In the genomic region with DNA sequence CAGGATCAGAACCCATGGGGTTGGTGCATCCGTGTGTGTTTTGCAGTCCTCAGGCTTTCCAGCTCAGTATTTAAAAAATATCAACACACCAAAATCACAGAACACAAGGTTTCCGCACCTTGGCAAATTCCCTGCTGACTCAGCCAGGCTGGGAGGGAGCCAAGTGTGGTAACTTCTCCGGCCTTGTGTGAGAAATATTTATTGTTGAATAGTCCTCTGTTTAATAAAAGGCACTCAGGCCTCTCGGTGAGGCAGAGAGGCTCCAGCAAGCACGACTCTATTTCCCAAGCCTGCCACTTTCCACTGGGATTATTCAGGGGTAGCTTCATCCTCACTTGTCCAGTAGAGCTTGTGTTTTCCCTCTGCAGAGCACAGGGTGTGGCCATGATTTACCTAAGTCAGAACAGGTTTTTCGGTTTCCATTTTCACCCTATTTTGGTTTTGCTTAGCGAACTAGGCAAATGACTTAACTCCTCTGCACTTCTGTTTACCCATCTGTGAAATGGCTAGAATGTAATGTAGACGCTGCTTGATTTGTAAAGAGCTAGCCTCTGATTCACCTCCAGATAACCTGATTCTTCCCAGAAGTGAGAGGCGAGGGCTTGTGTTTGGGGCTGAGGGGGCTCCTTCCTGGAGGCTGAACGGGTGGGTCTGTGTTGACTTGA, we compare ENCODE assay signal across 10 cellular contexts. TPM values are rescaled to one million over a fixed set of nuclear protein-coding genes. Genes with fewer than 3 reads are reported as not detected.
DNase-seq lines count a peak whose midpoint lies in the region; ATAC-seq and TF ChIP-seq lines count a peak whose summit lies in the region.
"Had no signal": no experiment of that assay in that cellular context is flagged by ENCODE, and none has a peak within 500 bp of the region (broad histone marks: within the 10 kb centered on the region; RNA-seq: fewer than 3 reads in every experiment).

No MANE protein-coding gene starts in this region.

- intact Hi-C loops in OCI-LY7 (cut with micrococcal nuclease; ENCODE audit: unreplicated experiment): loop anchor here (5.0 to 10.0 kb wide), 2 partner anchors 109 to 118 kb away; no protein-coding TSS in a partner anchor
- intact Hi-C loops in heart left ventricle (cut with DNase I): no loop called here
- intact Hi-C loops in CD4-positive, alpha-beta T cell (cut with DNase I, micrococcal nuclease): no loop called here

- peak; percentile 51 for DNase-seq in HFFc6
- peak; percentile 86 for DNase-seq in OCI-LY7 (ENCODE audit: low spot score)
- peak in 2 of 5 donors; percentile 41 to 51 for DNase-seq in heart left ventricle
- DNase-seq in thoracic aorta (ENCODE audit: low spot score): no peak
- no peak for DNase-seq in activated CD8-positive, alpha-beta memory T cell treated with anti-CD3 and anti-CD28 coated beads for 24 hours
- no peak for DNase-seq in cortex of kidney (lab: John Stamatoyannopoulos, UW)
- no peak for DNase-seq in CD4-positive, alpha-beta T cell

- POLR2A ChIA-PET in OCI-LY7 (lab: Charles Lee): interaction anchor here (0.6 to 5.3 kb wide), 25 partner anchors 11 to 552 kb away, joined by 3 to 56 read pairs (median 5); a partner anchor contains a TSS
- POLR2A ChIA-PET in CD4-positive, alpha-beta T cell (lab: Charles Lee): no interaction called here

- ATAC-seq in GM18499 (IDR thresholded peaks at IDR 0.05; ENCODE audit: insufficient read depth, unreplicated experiment) (peak; percentile 66), heart left ventricle (peak in 3 of 4 donors; percentile 26 to 55 (median 29)), thoracic aorta (ENCODE audit: insufficient number of reproducible peaks, low FRiP score, low read depth) (peak; percentile 68)
- no peak for ATAC-seq in CD4-positive, alpha-beta T cell (ENCODE audit: poor library complexity)

- CTCF ChIA-PET in OCI-LY7 (lab: Charles Lee; ENCODE audit: unreplicated experiment): interaction anchor here (0.8 to 2.3 kb wide), 10 partner anchors 8 to 110 kb away, joined by 3 to 10 read pairs (median 4); no protein-coding TSS in a partner anchor
- CTCF ChIA-PET in CD4-positive, alpha-beta T cell (lab: Charles Lee): no interaction called here

- no TSS peak for BruUV-seq in OCI-LY7 (replicated peaks; lab: Mats Ljungman, UMichigan)

- H3K36me3 ChIP-seq in OCI-LY7 (ENCODE audit: insufficient read depth, low read length): no peaks in the 10 kb centered on the region
- no peaks in the 10 kb centered on the region for H3K36me3 ChIP-seq in heart left ventricle
- no peaks in the 10 kb centered on the region for H3K36me3 ChIP-seq in thoracic aorta
- H3K36me3 ChIP-seq: SJCRH30 had no signal

- H3K9me3 Mint-ChIP-seq in HFFc6: no peaks in the 10 kb centered on the region
- H3K9me3 Mint-ChIP-seq in CD4-positive, alpha-beta T cell: peaks cover 2% of the 10 kb centered on the region
- H3K9me3 Mint-ChIP-seq: neural crest cell had no signal

- H3K9me3 ChIP-seq in OCI-LY7 (ENCODE audit: low read length) (peaks cover 10% of the 10 kb centered on the region; the same call in 1 of the 2 replicates), heart left ventricle (no peaks in the 10 kb centered on the region), thoracic aorta (no peaks in the 10 kb centered on the region)
- H3K9me3 ChIP-seq in CD4-positive, alpha-beta T cell (ENCODE audit: control insufficient read depth, low read length): no peaks in the 10 kb centered on the region
- H3K9me3 ChIP-seq: SJCRH30 had no signal

- H3K9me2 ChIP-seq in OCI-LY7 (ENCODE audit: insufficient read depth, low read length): no peaks in the 10 kb centered on the region

- no peak for TF ChIP-seq CTCF in HFFc6 (IDR thresholded peaks at IDR 0.05)
- TF ChIP-seq CTCF in OCI-LY7 (conservative IDR thresholded peaks at IDR 0.05; ENCODE audit: low read length): no peak
- TF ChIP-seq CTCF in heart left ventricle (IDR thresholded peaks at IDR 0.05): no peak
- TF ChIP-seq CTCF in thoracic aorta (IDR thresholded peaks at IDR 0.05): no peak
- no peak for TF ChIP-seq CTCF in CD4-positive, alpha-beta T cell (IDR thresholded peaks at IDR 0.05)

- H3K27ac ChIP-seq in OCI-LY7 (ENCODE audit: low read depth, low read length, poor library complexity, severe bottlenecking) (peak overlapping the region; percentile 94), heart left ventricle (peak overlapping the region in 2 of 12 donors; percentile 9 to 81), thoracic aorta (peak overlapping the region in 1 of 2 donors; percentile 46)
- H3K27ac ChIP-seq in CD4-positive, alpha-beta T cell (ENCODE audit: low read depth, low read length): no peak overlapping the region
- H3K27ac ChIP-seq: SJCRH30 had no signal

- peaks cover 18% of the 10 kb centered on the region for H3K4me1 Mint-ChIP-seq in HFFc6 (ENCODE audit: low read depth)
- H3K4me1 Mint-ChIP-seq in CD4-positive, alpha-beta T cell (ENCODE audit: low read depth): no peaks in the 10 kb centered on the region

- no peak overlapping the region for H3K27ac Mint-ChIP-seq in HFFc6
- H3K27ac Mint-ChIP-seq in CD4-positive, alpha-beta T cell: no peak overlapping the region

- TF ChIP-seq POLR2A in heart left ventricle (IDR thresholded peaks at IDR 0.05): no peak

- H3K4me1 ChIP-seq in OCI-LY7 (ENCODE audit: insufficient read depth, low read length, poor library complexity, severe bottlenecking) (peaks cover 100% of the 10 kb centered on the region), heart left ventricle (peaks cover 0 to 19% (median 12%) of the 10 kb centered on the region in 12 donors), thoracic aorta (ENCODE audit: control insufficient read depth in 1 of 2, low read depth in 2 of 2) (peaks cover 6 to 19% of the 10 kb centered on the region in 2 donors)
- H3K4me1 ChIP-seq: SJCRH30 had no signal

- 60 to 62% (median 61%) methylated on average over 10 of the region's 10 CpGs for WGBS in heart left ventricle, 4 donors

- peak overlapping the region; percentile 93 for H3K4me2 ChIP-seq in OCI-LY7 (ENCODE audit: low read length)

- no peaks in the 10 kb centered on the region for H3K36me3 Mint-ChIP-seq in HFFc6 (ENCODE audit: low read depth)
- H3K36me3 Mint-ChIP-seq in CD4-positive, alpha-beta T cell (ENCODE audit: low read depth): no peaks in the 10 kb centered on the region

- H3K27me3 ChIP-seq in heart left ventricle: peaks cover 0 to 3% (median 0%) of the 10 kb centered on the region in 9 donors
- H3K27me3 ChIP-seq in thoracic aorta (replicated peaks; ENCODE audit: insufficient read depth): no peaks in the 10 kb centered on the region
- H3K27me3 ChIP-seq in CD4-positive, alpha-beta T cell (ENCODE audit: control insufficient read depth, insufficient read depth, low read length): no peaks in the 10 kb centered on the region
- H3K27me3 ChIP-seq: SJCRH30 had no signal

- H3K27me3 Mint-ChIP-seq in HFFc6 (ENCODE audit: insufficient read depth): peaks cover 25% of the 10 kb centered on the region
- peaks cover 29% of the 10 kb centered on the region for H3K27me3 Mint-ChIP-seq in CD4-positive, alpha-beta T cell

- H2AFZ ChIP-seq in OCI-LY7 (ENCODE audit: low read length): peak overlapping the region; percentile 70

- no peaks in the 10 kb centered on the region for H3K79me2 ChIP-seq in OCI-LY7 (ENCODE audit: insufficient read depth, low read depth, low read length)

- no peak overlapping the region for H3K4me3 Mint-ChIP-seq in HFFc6
- H3K4me3 Mint-ChIP-seq in CD4-positive, alpha-beta T cell: no peak overlapping the region
- H3K4me3 Mint-ChIP-seq: neural crest cell had no signal

- H3K4me3 ChIP-seq in OCI-LY7 (ENCODE audit: low read depth, low read length, poor library complexity, severe bottlenecking) (peak overlapping the region; percentile 65), heart left ventricle (no peak overlapping the region), thoracic aorta (no peak overlapping the region)
- H3K4me3 ChIP-seq: SJCRH30 had no signal

- no peaks in the 10 kb centered on the region for H4K20me1 ChIP-seq in OCI-LY7 (ENCODE audit: insufficient read depth, low read length)

RNA-seq across cellular contexts. Expression of a gene that starts 13.0 kb away (rescaled TPM):
- total RNA-seq in HFFc6 (2021; fragmentation: NEBNext Ultra II Directional; extraction: Animal tissue kit (Norgen Biotek cat#: 25700)): 1 to 10 TPM in 4 of 6 experiments, under 1 TPM in 2; 0.88 to 8.7 (median 1.1) TPM
- total RNA-seq in OCI-LY7 (2014; rRNA removed; shearing (Covaris generic)): 19.9 and 26.4 TPM in 2 replicates
- total RNA-seq in OCI-LY7 (2022) (14.7 and 19.2 TPM in 2 replicates), heart left ventricle (10 to 100 TPM in 2 of 9 donors, 1 to 10 TPM in 7; 3.4 to 27.1 (median 4.2) TPM), thoracic aorta (10 to 100 TPM; 31.9 to 34.0 TPM)
- 1 to 10 TPM in 1 of 2 donors, under 1 TPM in 1; 0.88 to 3.1 TPM for polyA plus RNA-seq in heart left ventricle
- under 1 TPM; 0.42 to 0.52 TPM for total RNA-seq in CD4-positive, alpha-beta T cell

Comparison
In these comparisons a context has a peak if more than half of its experiments do, and no peak if none do; other contexts are left out.
1. DNase-seq: peak in HFFc6 (single experiment) and OCI-LY7 (single experiment); none in thoracic aorta (single experiment), activated CD8-positive, alpha-beta memory T cell treated with anti-CD3 and anti-CD28 coated beads for 24 hours (single experiment), cortex of kidney (single experiment) and CD4-positive, alpha-beta T cell (0 of 10).